In the genomic region with DNA sequence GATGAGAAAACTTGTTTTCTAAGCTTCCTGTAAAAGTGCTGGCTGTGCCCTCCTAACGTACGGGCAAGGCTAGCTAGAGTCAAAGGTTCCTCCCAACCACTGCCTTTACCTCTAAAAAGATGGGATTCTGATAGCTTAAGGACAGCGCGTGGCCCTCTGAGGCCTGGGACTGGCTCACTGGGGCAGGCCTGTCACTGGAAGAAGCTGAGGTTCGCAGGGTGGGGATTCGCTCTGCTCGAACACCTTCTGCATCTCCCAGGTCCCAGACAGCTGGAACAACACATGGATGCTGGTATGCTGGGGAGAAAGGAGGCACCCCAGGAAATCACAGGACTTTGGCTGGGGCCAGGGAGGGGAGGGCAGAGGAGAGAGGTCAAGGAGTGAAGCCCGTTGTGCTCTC, we compare ENCODE assay signal across 23 cellular contexts. TPM values are rescaled to one million over a fixed set of nuclear protein-coding genes. Genes with fewer than 3 reads are reported as not detected.
DNase-seq lines count a peak whose midpoint lies in the region; ATAC-seq, FAIRE-seq and TF ChIP-seq lines count a peak whose summit lies in the region.
"Had no signal": no experiment of that assay in that cellular context is flagged by ENCODE, and none has a peak within 500 bp of the region (broad histone marks: within the 10 kb centered on the region; RNA-seq: fewer than 3 reads in every experiment).

No MANE protein-coding gene starts in this region.

- no peak overlapping the region for H3K9ac ChIP-seq in BLaER1 treated with 17β-estradiol and CSF1 and Interleukin-3, amounts not matched to agents 10 nM and 100 nM
- no peak overlapping the region for H3K9ac ChIP-seq in mesenchymal stem cell (ENCODE audit: low read length)
- no peak overlapping the region for H3K9ac ChIP-seq in trophoblast cell (ENCODE audit: low read length)

- H2BK12ac ChIP-seq in mesenchymal stem cell (ENCODE audit: low read length in 2 of 2) (no peak overlapping the region), trophoblast cell (ENCODE audit: low read length) (peak overlapping the region; percentile 67)

- H4K91ac ChIP-seq in mesenchymal stem cell (ENCODE audit: low read length) (peak overlapping the region; percentile 11), trophoblast cell (ENCODE audit: low read depth, low read length) (peak overlapping the region; percentile 40)

- peaks cover 0 to 37% (median 0%) of the 10 kb centered on the region in 11 experiments; a peak in 4 of 22 replicates for H3K36me3 ChIP-seq in BLaER1 treated with 17β-estradiol and CSF1 and Interleukin-3, amounts not matched to agents 10 nM and 100 nM
- H3K36me3 ChIP-seq in mesenchymal stem cell (ENCODE audit: control insufficient read depth in 1 of 2, insufficient read depth in 2 of 2, low read depth in 1 of 2, low read length in 2 of 2) (no peaks in the 10 kb centered on the region), trophoblast cell (ENCODE audit: control insufficient read depth in 1 of 2, insufficient read depth in 2 of 2, low read length in 2 of 2) (peaks cover 0 to 2% of the 10 kb centered on the region in 2 experiments)
- H3K36me3 ChIP-seq: SJSA1 had no signal

- H3K27me3 Mint-ChIP-seq in glutamatergic neuron (ENCODE audit: unreplicated experiment) = no peaks in the 10 kb centered on the region

- DNase-seq in GM12891 (ENCODE audit: insufficient read length, low spot score) = no peak
- DNase-seq in mesenchymal stem cell = no peak
- DNase-seq in trophoblast cell = no peak
- DNase-seq in glutamatergic neuron = no peak
- DNase-seq: Caco-2; DMS 273 treated with DMSO at 0.1 percent for 48 hours; DMS79 treated with DMSO at 0.1 percent for 48 hours; GOT3; Karpas-422; MV-4-11; NCI-H1105 treated with DMSO at 0.1 percent for 48 hours; NCI-H2029 treated with DMSO at 0.1 percent for 48 hours; NCI-H345; NCI-H524; NCI-H774; NK-92 treated with Interleukin-12 subunit alpha and Interleukin-12 subunit beta, amount 100 ng/mL, for 24 hours; Peyer's patch had no signal

- no peak for TF ChIP-seq POLR2A in GM12891 (IDR thresholded peaks at IDR 0.05; ENCODE audit: low read depth, low read length)

- H3K9me3 Mint-ChIP-seq in glutamatergic neuron (ENCODE audit: unreplicated experiment) = no peaks in the 10 kb centered on the region
- H3K9me3 Mint-ChIP-seq: CD14-positive monocyte had no signal

- no peak overlapping the region for H2BK15ac ChIP-seq in mesenchymal stem cell (ENCODE audit: low read depth, poor library complexity, severe bottlenecking)

- H3K9me3 ChIP-seq in BLaER1 treated with 17β-estradiol and CSF1 and Interleukin-3, amounts not matched to agents 10 nM and 100 nM (replicated peaks in 1 of 11) = peaks cover 0 to 19% (median 7%) of the 10 kb centered on the region in 11 experiments; a peak in 8 of 22 replicates
- H3K9me3 ChIP-seq in mesenchymal stem cell (ENCODE audit: control insufficient read depth, low read length) = no peaks in the 10 kb centered on the region
- peaks cover 4% of the 10 kb centered on the region for H3K9me3 ChIP-seq in trophoblast cell (ENCODE audit: insufficient read depth, low read depth, low read length)
- H3K9me3 ChIP-seq: Caco-2, Peyer's patch, SJSA1 had no signal

- H2AK5ac ChIP-seq in mesenchymal stem cell (ENCODE audit: low read length, severe bottlenecking) (peak overlapping the region; percentile 91), trophoblast cell (ENCODE audit: low read length) (peak overlapping the region; percentile 92)

- no peak overlapping the region for H3K4me3 Mint-ChIP-seq in glutamatergic neuron (ENCODE audit: unreplicated experiment)
- H3K4me3 Mint-ChIP-seq: CD14-positive monocyte had no signal

- H3K4me1 ChIP-seq in BLaER1 treated with 17β-estradiol and CSF1 and Interleukin-3, amounts not matched to agents 10 nM and 100 nM = peaks cover 14 to 67% (median 55%) of the 10 kb centered on the region in 10 experiments
- peaks cover 30% of the 10 kb centered on the region for H3K4me1 ChIP-seq in mesenchymal stem cell (ENCODE audit: control insufficient read depth, insufficient read depth, low read depth, low read length)
- peaks cover 2 to 5% of the 10 kb centered on the region in 2 experiments for H3K4me1 ChIP-seq in trophoblast cell (ENCODE audit: control insufficient read depth in 1 of 2, insufficient read depth in 2 of 2, low read length in 2 of 2)
- H3K4me1 ChIP-seq: Caco-2 had no signal

- H3K14ac ChIP-seq in mesenchymal stem cell (ENCODE audit: low read length in 2 of 2) = no peak overlapping the region
- H3K14ac ChIP-seq in trophoblast cell (ENCODE audit: low read length) = peak overlapping the region; percentile 14

- peaks cover 3% of the 10 kb centered on the region for H3K79me1 ChIP-seq in mesenchymal stem cell (replicated peaks; ENCODE audit: low read length, poor library complexity, severe bottlenecking)
- H3K79me1 ChIP-seq in trophoblast cell (ENCODE audit: low read length) = peaks cover 13% of the 10 kb centered on the region

- no peaks in the 10 kb centered on the region for H3K27me3 ChIP-seq in BLaER1 treated with 17β-estradiol and CSF1 and Interleukin-3, amounts not matched to agents 10 nM and 100 nM
- H3K27me3 ChIP-seq in mesenchymal stem cell (ENCODE audit: control insufficient read depth in 1 of 2, insufficient read depth in 1 of 2, low read length in 2 of 2) (no peaks in the 10 kb centered on the region), trophoblast cell (ENCODE audit: insufficient read depth, low read length) (no peaks in the 10 kb centered on the region)
- H3K27me3 ChIP-seq: Peyer's patch, SJSA1 had no signal

- H3K4me2 ChIP-seq in BLaER1 treated with 17β-estradiol and CSF1 and Interleukin-3, amounts not matched to agents 10 nM and 100 nM = peak overlapping the region in 8 of 11 experiments; percentile 9 to 90 (median 44); a peak in 16 of 22 replicates
- no peak overlapping the region for H3K4me2 ChIP-seq in mesenchymal stem cell (ENCODE audit: low read length, poor library complexity, severe bottlenecking)
- H3K4me2 ChIP-seq in trophoblast cell (ENCODE audit: low read length) = no peak overlapping the region

- H3K23ac ChIP-seq in mesenchymal stem cell (ENCODE audit: low read length in 2 of 2) (no peak overlapping the region), trophoblast cell (ENCODE audit: low read length) (no peak overlapping the region)

- peak overlapping the region in 4 of 11 experiments; percentile 9 to 85 (median 38); a peak in 7 of 22 replicates for H3K27ac ChIP-seq in BLaER1 treated with 17β-estradiol and CSF1 and Interleukin-3, amounts not matched to agents 10 nM and 100 nM
- no peak overlapping the region for H3K27ac ChIP-seq in mesenchymal stem cell (ENCODE audit: low read length, poor library complexity, severe bottlenecking)
- H3K27ac ChIP-seq in trophoblast cell (ENCODE audit: low read depth, low read length) = no peak overlapping the region
- H3K27ac ChIP-seq: Peyer's patch, SJSA1 had no signal

- H3K4me1 Mint-ChIP-seq in glutamatergic neuron (ENCODE audit: low read depth, unreplicated experiment) = no peaks in the 10 kb centered on the region

- H3K79me2 ChIP-seq in trophoblast cell (ENCODE audit: control insufficient read depth, insufficient read depth, low read length, poor library complexity) = no peaks in the 10 kb centered on the region

- H2BK120ac ChIP-seq in mesenchymal stem cell (ENCODE audit: low read depth, low read length) = no peak overlapping the region
- H2BK120ac ChIP-seq in trophoblast cell (ENCODE audit: insufficient read depth, low read length, poor library complexity) = peak overlapping the region; percentile 10

- peak; percentile 13 for FAIRE-seq in GM12891 (lab: Jason Lieb, UNC)

- H2AFZ ChIP-seq in mesenchymal stem cell (ENCODE audit: low read depth, low read length) (no peak overlapping the region), trophoblast cell (ENCODE audit: insufficient read depth, low read length, poor library complexity) (no peak overlapping the region)

- no peak overlapping the region for H3K4me3 ChIP-seq in BLaER1 treated with 17β-estradiol and CSF1 and Interleukin-3, amounts not matched to agents 10 nM and 100 nM
- H3K4me3 ChIP-seq in mesenchymal stem cell (ENCODE audit: insufficient read depth in 1 of 2, low read depth in 1 of 2, low read length in 2 of 2) (no peak overlapping the region), trophoblast cell (ENCODE audit: low read depth, low read length) (no peak overlapping the region)
- H3K4me3 ChIP-seq: Peyer's patch, SJSA1 had no signal

- no peaks in the 10 kb centered on the region for H3K36me3 Mint-ChIP-seq in glutamatergic neuron (ENCODE audit: unreplicated experiment)

- H3K27ac Mint-ChIP-seq in glutamatergic neuron (ENCODE audit: unreplicated experiment) = no peak overlapping the region

- no peak overlapping the region for H4K12ac ChIP-seq in trophoblast cell (ENCODE audit: low read depth, low read length)

- 96% methylated on average over 8 of the region's 8 CpGs for WGBS in mesenchymal stem cell
- no CpG with 5 or more reads among the region's 8 CpGs for WGBS in trophoblast cell (ENCODE audit: extremely low coverage, insufficient coverage, insufficient read length)

- no peak for TF ChIP-seq CTCF in glutamatergic neuron (IDR thresholded peaks at IDR 0.05; ENCODE audit: partially characterized antibody, unreplicated experiment)

- no peak overlapping the region for H4K8ac ChIP-seq in mesenchymal stem cell (ENCODE audit: low read length)
- no peak overlapping the region for H4K8ac ChIP-seq in trophoblast cell (ENCODE audit: low read depth, low read length)

- H3K18ac ChIP-seq in mesenchymal stem cell (ENCODE audit: low read depth in 1 of 2, low read length in 2 of 2) (no peak overlapping the region), trophoblast cell (ENCODE audit: low read length) (no peak overlapping the region)

- no peak for ATAC-seq in GM18870 (IDR thresholded peaks at IDR 0.05; ENCODE audit: unreplicated experiment)
- ATAC-seq in GM21717 (IDR thresholded peaks at IDR 0.05; ENCODE audit: unreplicated experiment) = no peak
- ATAC-seq: HCT116 had no signal

- peak overlapping the region in 1 of 2 experiments; percentile 49 for H3K4ac ChIP-seq in mesenchymal stem cell (ENCODE audit: low read depth in 1 of 2, low read length in 2 of 2)
- H3K4ac ChIP-seq in trophoblast cell (ENCODE audit: low read depth, low read length) = no peak overlapping the region

- H4K20me1 ChIP-seq in BLaER1 treated with 17β-estradiol and CSF1 and Interleukin-3, amounts not matched to agents 10 nM and 100 nM = no peaks in the 10 kb centered on the region

- no peak overlapping the region for H2BK5ac ChIP-seq in mesenchymal stem cell (ENCODE audit: low read depth, low read length, poor library complexity, severe bottlenecking)
- no peak overlapping the region for H2BK5ac ChIP-seq in trophoblast cell (ENCODE audit: low read depth, low read length, poor library complexity)

TF ChIP-seq in GM12891, 5 proteins besides CTCF, POLR2A, EP300 and RAD21 (continues in another document):
- TF ChIP-seq POLR2AphosphoS5 (IDR thresholded peaks at IDR 0.05; ENCODE audit: low read depth, low read length) (no peak), SPI1 (IDR thresholded peaks at IDR 0.05; ENCODE audit: low read depth, low read length) (no peak), TAF1 (IDR thresholded peaks at IDR 0.05; ENCODE audit: low read depth, low read length) (no peak), PAX5 (IDR thresholded peaks at IDR 0.05; ENCODE audit: insufficient read depth, low read length, severe bottlenecking) (no peak)

RNA-seq across cellular contexts. Expression of gene CRYL1, which starts 53.1 kb away (rescaled TPM):
- 29.6 TPM for polyA plus RNA-seq in GM12891 (2012; ENCODE audit: low read depth, missing spikeins)
- polyA plus RNA-seq in mesenchymal stem cell (2013, experiment 1 of 2) = 5.0 TPM
- polyA plus RNA-seq in mesenchymal stem cell (2013, experiment 2 of 2) = 4.7 TPM
- 5.5 and 6.0 TPM in 2 replicates for polyA plus RNA-seq in trophoblast cell (2013)
- total RNA-seq in glutamatergic neuron (ENCODE audit: unreplicated experiment) = 1.1 TPM

Comparison
In these comparisons a context has a peak if more than half of its experiments do, and no peak if none do; other contexts are left out.
1. H3K4me2 ChIP-seq: peak in BLaER1 treated with 17β-estradiol and CSF1 and Interleukin-3, amounts not matched to agents 10 nM and 100 nM (8 of 11); none in mesenchymal stem cell (single experiment) and trophoblast cell (single experiment).